ENCODE assay signal across 25 cellular contexts in genomic region chr12:61513499-61513898, GRCh38.
DNase-seq lines count a peak whose midpoint lies in the region; ATAC-seq, FAIRE-seq and TF ChIP-seq lines count a peak whose summit lies in the region.
"Had no signal": no experiment of that assay in that cellular context is flagged by ENCODE, and none has a peak within 500 bp of the region (broad histone marks: within the 10 kb centered on the region; RNA-seq: fewer than 3 reads in every experiment).

No MANE protein-coding gene starts in this region.

- TF ChIP-seq POLR2A in K562 (conservative IDR thresholded peaks at IDR 0.05) (no peak), spleen (IDR thresholded peaks at IDR 0.05) (no peak)

- WGBS in K562 (ENCODE audit: insufficient coverage, low coverage, missing lambda C conversion rate) = 3% methylated on average over 2 of the region's 2 CpGs
- 63 to 79% (median 76%) methylated on average over 2 of the region's 2 CpGs for WGBS in spleen, 5 donors

- H3K36me3 ChIP-seq in HEK293 (ENCODE audit: control insufficient read depth in 2 of 2, insufficient read depth in 1 of 2, low read length in 2 of 2) (no peaks in the 10 kb centered on the region), OCI-LY7 (ENCODE audit: insufficient read depth, low read length) (0 out of 2 replicates have a peak, but pooled peaks cover 4% of the 10 kb centered on the region), K562 (ENCODE audit: control insufficient read depth, insufficient read depth, low read length) (no peaks in the 10 kb centered on the region), neuron (ENCODE audit: insufficient read depth, low read length) (no peaks in the 10 kb centered on the region), spleen (no peaks in the 10 kb centered on the region)
- H3K36me3 ChIP-seq: BLaER1 treated with 17β-estradiol and CSF1 and Interleukin-3, amounts not matched to agents 10 nM and 100 nM had no signal

- H3K27ac ChIP-seq in HEK293 (ENCODE audit: extremely low read depth, low read depth, low read length) = no peak overlapping the region
- no peak overlapping the region for H3K27ac ChIP-seq in OCI-LY7 (ENCODE audit: low read depth, low read length, poor library complexity, severe bottlenecking)
- H3K27ac ChIP-seq in K562 (ENCODE audit: extremely low read depth, low read depth, low read length) = no peak overlapping the region
- no peak overlapping the region for H3K27ac ChIP-seq in spleen
- H3K27ac ChIP-seq: BLaER1 treated with 17β-estradiol and CSF1 and Interleukin-3, amounts not matched to agents 10 nM and 100 nM; C4-2B had no signal

- FAIRE-seq in K562 (lab: Jason Lieb, UNC) = no peak
- FAIRE-seq: A204.1, D721Med, G401.6, GM12892, GM18507, GM19239 had no signal

- no peaks in the 10 kb centered on the region for H3K9me2 ChIP-seq in OCI-LY7 (ENCODE audit: insufficient read depth, low read length)

- no peak for ATAC-seq in K562
- no peak for ATAC-seq in Right ventricle myocardium inferior
- ATAC-seq: CD8-positive, alpha-beta T cell had no signal

- no peaks in the 10 kb centered on the region for H4K20me1 ChIP-seq in OCI-LY7 (ENCODE audit: insufficient read depth, low read length)
- no peaks in the 10 kb centered on the region for H4K20me1 ChIP-seq in K562 (replicated peaks; ENCODE audit: control insufficient read depth, insufficient read depth, low read length)
- H4K20me1 ChIP-seq: BLaER1 treated with 17β-estradiol and CSF1 and Interleukin-3, amounts not matched to agents 10 nM and 100 nM had no signal

- in situ Hi-C loops in K562 (cut with MboI) = no loop called here

- peak overlapping the region; percentile 34; the same call in 1 of the 2 replicates for H3K4me2 ChIP-seq in OCI-LY7 (ENCODE audit: low read length)
- no peak overlapping the region for H3K4me2 ChIP-seq in K562 (ENCODE audit: insufficient read depth, low read length)
- H3K4me2 ChIP-seq: BLaER1 treated with 17β-estradiol and CSF1 and Interleukin-3, amounts not matched to agents 10 nM and 100 nM had no signal

- no peak for DNase-seq in OCI-LY7 (ENCODE audit: low spot score)
- DNase-seq in K562 (ENCODE audit: extremely low read depth in 1 of 4, low spot score in 3 of 4) = no peak
- no peak for DNase-seq in spleen
- DNase-seq in effector CD8-positive, alpha-beta T cell (lab: John Stamatoyannopoulos, UW) = no peak
- DNase-seq in activated effector memory CD4-positive, alpha-beta T cell treated with anti-CD3 and anti-CD28 coated beads, Interleukin-2, amount 50 U/mL, for 16 hours = no peak
- DNase-seq in Right ventricle myocardium inferior (ENCODE audit: missing footprints) = no peak
- DNase-seq: 8988T; ACHN; AML-193; Caco-2; Calu3; CD4-positive, alpha-beta T cell; CD8-positive, alpha-beta T cell; DMS79 treated with DMSO at 0.1 percent for 48 hours; GF-D8 had no signal

- H3K9me3 ChIP-seq in HEK293 (ENCODE audit: control insufficient read depth, insufficient read depth, low read depth, low read length) (no peaks in the 10 kb centered on the region), OCI-LY7 (ENCODE audit: low read length) (no peaks in the 10 kb centered on the region), K562 (replicated peaks; ENCODE audit: control insufficient read depth, insufficient read depth, low read depth, low read length) (no peaks in the 10 kb centered on the region; the same call in 1 of the 2 replicates), neuron (ENCODE audit: low read length) (no peaks in the 10 kb centered on the region), spleen (no peaks in the 10 kb centered on the region)
- H3K9me3 ChIP-seq: BLaER1 treated with 17β-estradiol and CSF1 and Interleukin-3, amounts not matched to agents 10 nM and 100 nM; Caco-2 had no signal

- H2AFZ ChIP-seq in OCI-LY7 (ENCODE audit: low read length) (peak overlapping the region; percentile 60; the same call in 1 of the 2 replicates), K562 (ENCODE audit: low read depth, low read length) (no peak overlapping the region), neuron (ENCODE audit: low read depth, low read length) (peak overlapping the region; percentile 79)

- TF ChIP-seq EP300 in K562 (IDR thresholded peaks at IDR 0.05; ENCODE audit: low read length) = no peak

- no peak for TF ChIP-seq RAD21 in K562 (CRISPR knock-in tag; conservative IDR thresholded peaks at IDR 0.05 in 1 of 2, IDR thresholded peaks at IDR 0.05 in 1 of 2)

- no peaks in the 10 kb centered on the region for H3K79me2 ChIP-seq in OCI-LY7 (ENCODE audit: insufficient read depth, low read depth, low read length)
- H3K79me2 ChIP-seq in K562 (ENCODE audit: control insufficient read depth, insufficient read depth, low read length) = no peaks in the 10 kb centered on the region

- no peak for TF ChIP-seq CTCF in HEK293 (tag by site-specific recombination; IDR thresholded peaks at IDR 0.05)
- TF ChIP-seq CTCF in OCI-LY7 (conservative IDR thresholded peaks at IDR 0.05; ENCODE audit: low read length) = no peak
- TF ChIP-seq CTCF in K562 (IDR thresholded peaks at IDR 0.05 in 2 of 3, conservative IDR thresholded peaks at IDR 0.05 in 1 of 3; ENCODE audit: insufficient read depth in 2 of 3, low read depth in 1 of 3, low read length in 3 of 3) = no peak
- TF ChIP-seq CTCF in spleen (IDR thresholded peaks at IDR 0.05 in 8 of 11, conservative IDR thresholded peaks at IDR 0.05 in 3 of 11) = no peak

- H3K27me3 ChIP-seq in K562 (ENCODE audit: control insufficient read depth in 2 of 2, insufficient read depth in 2 of 2, low read length in 2 of 2) = no peaks in the 10 kb centered on the region
- H3K27me3 ChIP-seq in neuron (ENCODE audit: insufficient read depth, low read length) = no peaks in the 10 kb centered on the region
- H3K27me3 ChIP-seq in spleen (replicated peaks in 1 of 7) = no peaks in the 10 kb centered on the region
- H3K27me3 ChIP-seq: BLaER1 treated with 17β-estradiol and CSF1 and Interleukin-3, amounts not matched to agents 10 nM and 100 nM had no signal

- BruUV-seq in OCI-LY7 (replicated peaks; lab: Mats Ljungman, UMichigan) = no TSS peak
- no TSS peak for BruUV-seq in K562 (replicated peaks; lab: Mats Ljungman, UMichigan)

- POLR2A ChIA-PET in HEK293 (lab: Yijun Ruan, JAX) (no interaction called here), OCI-LY7 (lab: Charles Lee) (interaction anchor here (0.6 to 6.0 kb wide), 6 partner anchors 9 to 167 kb away, joined by 3 to 104 read pairs (median 4); no protein-coding TSS in a partner anchor), K562 (lab: Yijun Ruan, JAX) (no interaction called here)

- H3K4me3 ChIP-seq in HEK293 (ENCODE audit: low read depth, low read length) (no peak overlapping the region), OCI-LY7 (ENCODE audit: low read depth, low read length, poor library complexity, severe bottlenecking) (no peak overlapping the region), K562 (no peak overlapping the region), neuron (ENCODE audit: low read length) (no peak overlapping the region), spleen (no peak overlapping the region)
- H3K4me3 ChIP-seq: BLaER1 treated with 17β-estradiol and CSF1 and Interleukin-3, amounts not matched to agents 10 nM and 100 nM had no signal

- H3K9me1 ChIP-seq in K562 (ENCODE audit: control insufficient read depth, insufficient read depth, low read length) = no peaks in the 10 kb centered on the region

- CTCF ChIA-PET in HEK293 (lab: Yijun Ruan, JAX) = interaction anchor here (0.7 kb wide), 1 partner anchor 89 kb away, joined by 6 read pairs; no protein-coding TSS in a partner anchor
- CTCF ChIA-PET in OCI-LY7 (lab: Charles Lee; ENCODE audit: unreplicated experiment) = no interaction called here
- CTCF ChIA-PET in K562 (lab: Yijun Ruan, JAX; ENCODE audit: low intra/inter-chr PET ratio) = no interaction called here

- intact Hi-C loops in OCI-LY7 (cut with micrococcal nuclease; ENCODE audit: unreplicated experiment) (no loop called here), K562 (cut with micrococcal nuclease) (no loop called here), spleen (cut with DNase I; ENCODE audit: low total_unique reads) (no loop called here), Right ventricle myocardium inferior (cut with DNase I) (no loop called here)

- H3K4me1 ChIP-seq in HEK293 (ENCODE audit: control insufficient read depth, insufficient read depth, low read length) (no peaks in the 10 kb centered on the region), OCI-LY7 (ENCODE audit: insufficient read depth, low read length, poor library complexity, severe bottlenecking) (peaks cover 55% of the 10 kb centered on the region), K562 (replicated peaks in 1 of 2; ENCODE audit: control insufficient read depth in 2 of 2, insufficient read depth in 2 of 2, low read length in 2 of 2) (no peaks in the 10 kb centered on the region), neuron (ENCODE audit: insufficient read depth, low read length) (peaks cover 15% of the 10 kb centered on the region), spleen (no peaks in the 10 kb centered on the region)
- H3K4me1 ChIP-seq: BLaER1 treated with 17β-estradiol and CSF1 and Interleukin-3, amounts not matched to agents 10 nM and 100 nM; Caco-2 had no signal

- H3K9ac ChIP-seq in K562 (ENCODE audit: insufficient read depth in 1 of 2, low read depth in 2 of 2, low read length in 2 of 2) = no peak overlapping the region
- H3K9ac ChIP-seq: BLaER1 treated with 17β-estradiol and CSF1 and Interleukin-3, amounts not matched to agents 10 nM and 100 nM had no signal

TF ChIP-seq in HEK293, 187 proteins besides CTCF, POLR2A, EP300 and RAD21 (continues in another document):
- no peak for TF ChIP-seq BCL11A (tag by site-specific recombination; IDR thresholded peaks at IDR 0.05; ENCODE audit: low read depth)

TF ChIP-seq in K562, 482 proteins besides CTCF, POLR2A, EP300 and RAD21:
- TF ChIP-seq ZNF174 (CRISPR knock-in tag; IDR thresholded peaks at IDR 0.05) = no peak
- TF ChIP-seq ATF3 (IDR thresholded peaks at IDR 0.05) = peak; percentile 23; the same call in 1 of the 2 replicates
- no peak for TF ChIP-seq ATF3 (CRISPR knock-in tag; conservative IDR thresholded peaks at IDR 0.05)
TF ChIP-seq in K562: peak in this region for 1.

Comparison
In these comparisons a context has a peak if more than half of its experiments do, and no peak if none do; other contexts are left out.
1. Of the 44 proteins assayed by ChIP-seq in both K562 and HEK293: peak only in K562: none; only in HEK293: ATF2; in both: none; in neither: 43.